ENCODE assay signal across 18 cellular contexts in the genomic region with DNA sequence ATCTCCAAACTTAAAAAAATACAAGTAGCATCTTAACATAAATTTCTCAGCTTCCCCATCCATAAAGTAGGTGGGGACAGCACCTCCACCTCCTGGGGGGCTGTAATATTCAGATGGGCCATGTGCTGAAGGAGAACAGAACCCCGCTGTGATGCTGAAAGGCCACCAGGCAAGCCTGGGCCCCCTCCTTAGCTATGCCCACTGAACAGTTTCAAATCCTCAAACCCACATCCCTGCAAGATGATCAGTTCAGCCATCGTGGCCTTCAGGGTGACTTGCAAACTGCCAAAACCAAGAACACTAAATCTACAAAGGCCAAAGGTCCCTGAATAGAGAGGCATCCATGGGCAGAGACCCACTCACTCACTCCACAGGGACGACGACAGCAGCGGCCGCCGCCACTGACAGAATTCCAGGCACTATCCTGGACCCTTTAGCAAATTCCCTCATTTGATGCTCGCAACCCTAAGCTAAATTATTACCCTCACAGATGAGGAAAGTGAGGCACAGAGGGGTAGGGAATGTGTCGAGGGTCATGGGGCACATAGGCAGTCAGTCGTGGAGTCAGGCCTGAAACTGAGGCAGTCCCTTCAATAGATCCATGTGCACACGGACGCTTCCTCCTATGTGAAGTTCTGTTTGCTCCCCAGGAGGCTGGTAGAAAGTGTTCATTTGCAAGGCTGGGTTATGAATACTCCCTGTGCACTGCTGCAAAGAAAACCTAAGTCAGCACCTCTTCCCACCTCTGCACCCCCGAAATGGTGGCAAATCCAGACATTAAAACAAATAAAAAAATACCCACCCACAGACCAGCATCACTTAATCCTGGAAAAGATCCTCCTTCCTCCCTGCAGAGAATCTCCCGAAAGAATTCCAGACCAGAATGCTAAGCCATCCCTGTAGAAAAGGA.
"Had no signal": no experiment of that assay in that cellular context is flagged by ENCODE, and none has a peak within 500 bp of the region (broad histone marks: within the 10 kb centered on the region; RNA-seq: fewer than 3 reads in every experiment).

No MANE protein-coding gene starts in this region.

- H3K27me3 Mint-ChIP-seq: activated naive CD4-positive, alpha-beta T cell treated with anti-CD3 and anti-CD28 coated beads, Interleukin-2, amount 50 U/mL, for 24 hours; naive B cell; T-cell had no signal

- ATAC-seq: left colon, right lobe of liver, T-cell had no signal

- H3K4me3 ChIP-seq: lung, prostate gland, right lobe of liver had no signal

- H3K36me3 Mint-ChIP-seq: activated naive CD4-positive, alpha-beta T cell treated with anti-CD3 and anti-CD28 coated beads, Interleukin-2, amount 50 U/mL, for 24 hours; immature natural killer cell; naive B cell; T-cell had no signal

- H3K36me3 ChIP-seq: brain microvascular endothelial cell, prostate gland, right lobe of liver had no signal

- H3K27ac Mint-ChIP-seq: activated naive CD4-positive, alpha-beta T cell treated with anti-CD3 and anti-CD28 coated beads, Interleukin-2, amount 50 U/mL, for 24 hours; T-cell had no signal

- DNase-seq: activated CD4-positive, CD25-positive, alpha-beta regulatory T cell; activated effector memory CD4-positive, alpha-beta T cell treated with Interleukin-2 at 50 U/mL for 16 hours; activated T-cell treated with anti-CD3 and anti-CD28 coated beads, Interleukin-2, amount 50 U/mL, for 1 hour; brain microvascular endothelial cell; hypothalamus; immature natural killer cell; left colon; naive B cell; occipital lobe; right lobe of liver; stimulated activated CD4-positive, alpha-beta T cell treated with anti-CD3 and anti-CD28 coated beads, Interleukin-1b, Interleukin-23, amount 100 ng/mL, for 48 hours; stimulated activated naive CD4-positive, alpha-beta T cell; substantia nigra; T-cell; trophoblast cell had no signal

- H3K9me3 ChIP-seq: prostate gland, right lobe of liver had no signal

- H3K4me3 Mint-ChIP-seq: activated naive CD4-positive, alpha-beta T cell treated with anti-CD3 and anti-CD28 coated beads, Interleukin-2, amount 50 U/mL, for 24 hours; immature natural killer cell; T-cell had no signal

- H3K9me3 Mint-ChIP-seq: activated naive CD4-positive, alpha-beta T cell treated with anti-CD3 and anti-CD28 coated beads, Interleukin-2, amount 50 U/mL, for 24 hours; immature natural killer cell; naive B cell; T-cell had no signal

- H3K27me3 ChIP-seq: brain microvascular endothelial cell, right lobe of liver had no signal

- H3K27ac ChIP-seq: brain microvascular endothelial cell, prostate gland, right lobe of liver had no signal
